1 cellular context compared by ENCODE assay signal in the genomic region with DNA sequence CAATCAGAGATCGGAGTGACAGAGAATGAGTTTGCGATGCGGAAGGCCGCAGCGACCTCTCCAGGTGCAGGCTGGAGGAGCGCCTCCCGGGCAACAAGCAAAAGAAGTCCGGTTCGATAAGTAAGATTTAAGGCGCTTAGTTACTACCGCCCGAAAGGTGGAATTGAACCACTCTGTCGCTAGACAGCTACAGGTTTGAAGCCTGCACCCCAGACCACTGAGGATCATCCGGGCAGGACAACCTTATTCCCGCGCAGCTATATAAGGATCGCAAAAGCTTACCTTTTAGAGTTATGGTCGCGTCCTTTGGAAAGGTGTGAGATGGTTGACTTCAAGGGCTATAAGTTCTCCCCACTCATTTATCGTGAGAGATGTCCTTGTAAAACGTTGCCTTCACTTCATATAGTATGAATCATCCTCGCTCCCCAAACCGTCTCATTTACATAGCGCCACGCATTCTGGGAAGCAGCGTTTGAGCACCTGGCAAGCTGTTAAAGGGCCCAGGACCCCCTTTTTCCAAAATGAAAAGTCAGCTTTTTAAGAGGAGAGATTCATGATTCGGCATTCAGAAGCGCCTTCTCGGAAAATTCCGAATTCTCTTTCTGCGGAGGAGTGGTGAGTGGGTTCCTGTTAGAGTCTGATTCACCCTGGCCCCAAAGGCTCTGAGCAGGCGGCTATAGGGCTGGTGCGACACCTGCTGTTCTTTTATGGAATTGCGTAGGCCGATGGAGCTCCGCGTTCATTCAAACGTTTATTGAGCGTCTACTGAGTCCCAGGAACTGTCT.
TF ChIP-seq lines count a peak whose summit lies in the region.

No MANE protein-coding gene starts in this region.

TF ChIP-seq in HepG2, 621 proteins besides CTCF, POLR2A, EP300 and RAD21 (continued from another document and continues in another):
- TF ChIP-seq, protein P1, sequence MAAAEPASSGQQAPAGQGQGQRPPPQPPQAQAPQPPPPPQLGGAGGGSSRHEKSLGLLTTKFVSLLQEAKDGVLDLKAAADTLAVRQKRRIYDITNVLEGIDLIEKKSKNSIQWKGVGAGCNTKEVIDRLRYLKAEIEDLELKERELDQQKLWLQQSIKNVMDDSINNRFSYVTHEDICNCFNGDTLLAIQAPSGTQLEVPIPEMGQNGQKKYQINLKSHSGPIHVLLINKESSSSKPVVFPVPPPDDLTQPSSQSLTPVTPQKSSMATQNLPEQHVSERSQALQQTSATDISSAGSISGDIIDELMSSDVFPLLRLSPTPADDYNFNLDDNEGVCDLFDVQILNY (CRISPR knock-in tag; conservative IDR thresholded peaks at IDR 0.05): no peak
- TF ChIP-seq, protein P2, sequence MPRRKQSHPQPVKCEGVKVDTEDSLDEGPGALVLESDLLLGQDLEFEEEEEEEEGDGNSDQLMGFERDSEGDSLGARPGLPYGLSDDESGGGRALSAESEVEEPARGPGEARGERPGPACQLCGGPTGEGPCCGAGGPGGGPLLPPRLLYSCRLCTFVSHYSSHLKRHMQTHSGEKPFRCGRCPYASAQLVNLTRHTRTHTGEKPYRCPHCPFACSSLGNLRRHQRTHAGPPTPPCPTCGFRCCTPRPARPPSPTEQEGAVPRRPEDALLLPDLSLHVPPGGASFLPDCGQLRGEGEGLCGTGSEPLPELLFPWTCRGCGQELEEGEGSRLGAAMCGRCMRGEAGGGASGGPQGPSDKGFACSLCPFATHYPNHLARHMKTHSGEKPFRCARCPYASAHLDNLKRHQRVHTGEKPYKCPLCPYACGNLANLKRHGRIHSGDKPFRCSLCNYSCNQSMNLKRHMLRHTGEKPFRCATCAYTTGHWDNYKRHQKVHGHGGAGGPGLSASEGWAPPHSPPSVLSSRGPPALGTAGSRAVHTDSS (CRISPR knock-in tag; conservative IDR thresholded peaks at IDR 0.05): no peak
- no peak for TF ChIP-seq TEAD2 (CRISPR knock-in tag; IDR thresholded peaks at IDR 0.05)
- TF ChIP-seq ZMYM3 (CRISPR knock-in tag; IDR thresholded peaks at IDR 0.05): peak; percentile 94
- no peak for TF ChIP-seq ZC3H4 (CRISPR knock-in tag; IDR thresholded peaks at IDR 0.05; ENCODE audit: borderline replicate concordance)
- TF ChIP-seq RARG (CRISPR knock-in tag; IDR thresholded peaks at IDR 0.05; ENCODE audit: low read depth): no peak
- peak; percentile 72 for TF ChIP-seq ASH2L (IDR thresholded peaks at IDR 0.05; ENCODE audit: insufficient read length, low read depth, low read length)
- TF ChIP-seq HNRNPUL1 (IDR thresholded peaks at IDR 0.05; ENCODE audit: low read depth, low read length): no peak
- TF ChIP-seq ZNF547 (CRISPR knock-in tag; IDR thresholded peaks at IDR 0.05): peak; percentile 39; the same call in 1 of the 2 replicates
- peak; percentile 53; the same call in 1 of the 2 replicates for TF ChIP-seq HMG20A (CRISPR knock-in tag; IDR thresholded peaks at IDR 0.05; ENCODE audit: borderline replicate concordance)
- no peak for TF ChIP-seq FOXO1 (CRISPR knock-in tag; IDR thresholded peaks at IDR 0.05)
- no peak for TF ChIP-seq NONO (IDR thresholded peaks at IDR 0.05)
- TF ChIP-seq NONO (CRISPR knock-in tag; conservative IDR thresholded peaks at IDR 0.05): peak; percentile 78
- TF ChIP-seq, protein P3, sequence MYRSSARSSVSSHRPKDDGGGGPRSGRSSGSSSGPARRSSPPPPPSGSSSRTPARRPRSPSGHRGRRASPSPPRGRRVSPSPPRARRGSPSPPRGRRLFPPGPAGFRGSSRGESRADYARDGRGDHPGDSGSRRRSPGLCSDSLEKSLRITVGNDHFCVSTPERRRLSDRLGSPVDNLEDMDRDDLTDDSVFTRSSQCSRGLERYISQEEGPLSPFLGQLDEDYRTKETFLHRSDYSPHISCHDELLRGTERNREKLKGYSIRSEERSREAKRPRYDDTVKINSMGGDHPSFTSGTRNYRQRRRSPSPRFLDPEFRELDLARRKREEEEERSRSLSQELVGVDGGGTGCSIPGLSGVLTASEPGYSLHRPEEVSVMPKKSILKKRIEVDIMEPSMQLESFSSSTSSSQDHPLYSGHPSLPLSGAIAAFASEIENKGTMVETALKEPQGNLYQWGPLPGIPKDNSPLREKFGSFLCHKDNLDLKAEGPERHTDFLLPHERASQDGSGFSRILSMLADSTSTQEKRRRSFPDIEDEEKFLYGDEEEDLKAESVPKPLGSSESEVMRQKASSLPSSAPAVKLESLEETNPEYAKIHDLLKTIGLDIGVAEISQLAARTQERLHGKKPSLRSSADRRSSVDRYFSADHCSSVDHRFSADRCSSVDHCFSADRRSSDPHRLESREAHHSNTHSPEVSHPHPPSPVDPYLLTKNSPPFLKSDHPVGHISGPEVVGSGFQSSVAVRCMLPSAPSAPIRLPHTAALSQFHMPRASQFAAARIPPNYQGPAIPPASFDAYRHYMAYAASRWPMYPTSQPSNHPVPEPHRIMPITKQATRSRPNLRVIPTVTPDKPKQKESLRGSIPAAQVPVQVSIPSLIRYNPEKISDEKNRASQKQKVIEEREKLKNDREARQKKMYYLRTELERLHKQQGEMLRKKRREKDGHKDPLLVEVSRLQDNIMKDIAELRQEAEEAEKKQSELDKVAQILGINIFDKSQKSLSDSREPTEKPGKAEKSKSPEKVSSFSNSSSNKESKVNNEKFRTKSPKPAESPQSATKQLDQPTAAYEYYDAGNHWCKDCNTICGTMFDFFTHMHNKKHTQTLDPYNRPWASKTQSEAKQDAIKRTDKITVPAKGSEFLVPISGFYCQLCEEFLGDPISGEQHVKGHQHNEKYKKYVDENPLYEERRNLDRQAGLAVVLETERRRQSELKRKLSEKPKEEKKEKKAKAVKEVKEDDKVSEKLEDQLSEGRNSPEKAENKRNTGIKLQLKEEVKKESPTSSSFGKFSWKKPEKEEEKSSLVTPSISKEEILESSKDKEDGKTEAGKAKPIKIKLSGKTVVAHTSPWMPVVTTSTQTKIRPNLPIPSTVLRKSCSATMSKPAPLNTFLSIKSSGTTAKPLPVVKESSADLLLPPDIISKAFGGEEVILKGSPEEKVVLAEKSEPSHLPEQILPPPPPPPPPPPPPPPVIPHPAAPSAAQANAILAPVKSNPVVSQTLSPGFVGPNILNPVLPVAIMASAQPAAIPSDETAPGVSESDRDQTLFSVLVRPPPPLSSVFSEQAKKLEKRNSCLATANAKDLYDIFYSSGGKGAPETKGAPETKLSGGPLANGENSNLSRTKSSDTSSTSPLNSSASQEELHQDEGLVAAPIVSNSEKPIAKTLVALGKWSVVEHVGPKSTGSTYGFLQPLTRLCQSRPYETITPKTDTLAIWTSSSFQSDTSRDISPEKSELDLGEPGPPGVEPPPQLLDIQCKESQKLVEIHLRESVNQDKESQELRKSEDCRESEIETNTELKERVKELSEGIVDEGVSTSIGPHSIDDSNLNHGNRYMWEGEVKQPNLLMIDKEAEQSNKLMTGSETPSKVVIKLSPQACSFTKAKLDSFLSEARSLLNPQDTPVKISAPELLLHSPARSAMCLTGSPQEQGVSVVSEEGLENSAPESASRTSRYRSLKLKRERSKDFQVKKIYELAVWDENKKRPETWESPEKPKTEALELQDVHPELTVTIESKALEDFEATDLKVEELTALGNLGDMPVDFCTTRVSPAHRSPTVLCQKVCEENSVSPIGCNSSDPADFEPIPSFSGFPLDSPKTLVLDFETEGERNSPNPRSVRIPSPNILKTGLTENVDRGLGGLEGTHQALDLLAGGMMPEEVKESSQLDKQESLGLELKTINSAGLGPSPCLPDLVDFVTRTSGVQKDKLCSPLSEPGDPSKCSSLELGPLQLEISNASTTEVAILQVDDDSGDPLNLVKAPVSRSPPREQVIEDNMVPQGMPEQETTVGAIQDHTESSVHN (CRISPR knock-in tag; IDR thresholded peaks at IDR 0.05): no peak
- peak; percentile 31; the same call in 1 of the 2 replicates for TF ChIP-seq ZNF75D (CRISPR knock-in tag; IDR thresholded peaks at IDR 0.05; ENCODE audit: borderline replicate concordance)
- TF ChIP-seq, protein P4, sequence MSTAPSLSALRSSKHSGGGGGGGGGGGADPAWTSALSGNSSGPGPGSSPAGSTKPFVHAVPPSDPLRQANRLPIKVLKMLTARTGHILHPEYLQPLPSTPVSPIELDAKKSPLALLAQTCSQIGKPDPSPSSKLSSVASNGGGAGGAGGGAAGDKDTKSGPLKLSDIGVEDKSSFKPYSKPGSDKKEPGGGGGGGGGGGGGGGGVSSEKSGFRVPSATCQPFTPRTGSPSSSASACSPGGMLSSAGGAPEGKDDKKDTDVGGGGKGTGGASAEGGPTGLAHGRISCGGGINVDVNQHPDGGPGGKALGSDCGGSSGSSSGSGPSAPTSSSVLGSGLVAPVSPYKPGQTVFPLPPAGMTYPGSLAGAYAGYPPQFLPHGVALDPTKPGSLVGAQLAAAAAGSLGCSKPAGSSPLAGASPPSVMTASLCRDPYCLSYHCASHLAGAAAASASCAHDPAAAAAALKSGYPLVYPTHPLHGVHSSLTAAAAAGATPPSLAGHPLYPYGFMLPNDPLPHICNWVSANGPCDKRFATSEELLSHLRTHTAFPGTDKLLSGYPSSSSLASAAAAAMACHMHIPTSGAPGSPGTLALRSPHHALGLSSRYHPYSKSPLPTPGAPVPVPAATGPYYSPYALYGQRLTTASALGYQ (CRISPR knock-in tag; IDR thresholded peaks at IDR 0.05): peak; percentile 58; the same call in 1 of the 2 replicates
- peak; percentile 95 for TF ChIP-seq ZNF143 (CRISPR knock-in tag; IDR thresholded peaks at IDR 0.05)
- peak; percentile 38 for TF ChIP-seq GABPB1 (CRISPR knock-in tag; IDR thresholded peaks at IDR 0.05)
- TF ChIP-seq, protein P5, sequence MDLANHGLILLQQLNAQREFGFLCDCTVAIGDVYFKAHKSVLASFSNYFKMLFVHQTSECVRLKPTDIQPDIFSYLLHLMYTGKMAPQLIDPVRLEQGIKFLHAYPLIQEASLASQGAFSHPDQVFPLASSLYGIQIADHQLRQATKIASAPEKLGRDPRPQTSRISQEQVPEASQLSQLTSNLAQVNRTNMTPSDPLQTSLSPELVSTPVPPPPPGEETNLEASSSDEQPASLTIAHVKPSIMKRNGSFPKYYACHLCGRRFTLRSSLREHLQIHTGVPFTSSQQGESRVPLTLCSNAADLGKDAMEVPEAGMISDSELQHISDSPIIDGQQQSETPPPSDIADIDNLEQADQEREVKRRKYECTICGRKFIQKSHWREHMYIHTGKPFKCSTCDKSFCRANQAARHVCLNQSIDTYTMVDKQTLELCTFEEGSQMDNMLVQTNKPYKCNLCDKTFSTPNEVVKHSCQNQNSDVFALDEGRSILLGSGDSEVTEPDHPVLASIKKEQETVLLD (CRISPR knock-in tag; IDR thresholded peaks at IDR 0.05; ENCODE audit: low read depth): no peak
- peak; percentile 74 for TF ChIP-seq KDM3A (CRISPR knock-in tag; IDR thresholded peaks at IDR 0.05; ENCODE audit: low read depth)
- no peak for TF ChIP-seq PCBP1 (IDR thresholded peaks at IDR 0.05; ENCODE audit: borderline replicate concordance, low read depth, low read length)
- TF ChIP-seq MXD4 (CRISPR knock-in tag; IDR thresholded peaks at IDR 0.05): no peak; the same call in 1 of the 2 replicates
- no peak for TF ChIP-seq IKZF4 (CRISPR knock-in tag; IDR thresholded peaks at IDR 0.05; ENCODE audit: borderline replicate concordance, low read depth, not compliant biosample characterization)
- TF ChIP-seq, protein P6, sequence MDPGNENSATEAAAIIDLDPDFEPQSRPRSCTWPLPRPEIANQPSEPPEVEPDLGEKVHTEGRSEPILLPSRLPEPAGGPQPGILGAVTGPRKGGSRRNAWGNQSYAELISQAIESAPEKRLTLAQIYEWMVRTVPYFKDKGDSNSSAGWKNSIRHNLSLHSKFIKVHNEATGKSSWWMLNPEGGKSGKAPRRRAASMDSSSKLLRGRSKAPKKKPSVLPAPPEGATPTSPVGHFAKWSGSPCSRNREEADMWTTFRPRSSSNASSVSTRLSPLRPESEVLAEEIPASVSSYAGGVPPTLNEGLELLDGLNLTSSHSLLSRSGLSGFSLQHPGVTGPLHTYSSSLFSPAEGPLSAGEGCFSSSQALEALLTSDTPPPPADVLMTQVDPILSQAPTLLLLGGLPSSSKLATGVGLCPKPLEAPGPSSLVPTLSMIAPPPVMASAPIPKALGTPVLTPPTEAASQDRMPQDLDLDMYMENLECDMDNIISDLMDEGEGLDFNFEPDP (CRISPR knock-in tag; conservative IDR thresholded peaks at IDR 0.05): no peak
- no peak for TF ChIP-seq NRL (CRISPR knock-in tag; IDR thresholded peaks at IDR 0.05; ENCODE audit: borderline replicate concordance)
- TF ChIP-seq SALL1 (CRISPR knock-in tag; IDR thresholded peaks at IDR 0.05): peak; percentile 58
- TF ChIP-seq, protein P7, sequence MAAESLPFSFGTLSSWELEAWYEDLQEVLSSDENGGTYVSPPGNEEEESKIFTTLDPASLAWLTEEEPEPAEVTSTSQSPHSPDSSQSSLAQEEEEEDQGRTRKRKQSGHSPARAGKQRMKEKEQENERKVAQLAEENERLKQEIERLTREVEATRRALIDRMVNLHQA (CRISPR knock-in tag; IDR thresholded peaks at IDR 0.05): no peak
- TF ChIP-seq SKI (IDR thresholded peaks at IDR 0.05; ENCODE audit: partially characterized antibody): peak; percentile 66
- TF ChIP-seq, protein P8, sequence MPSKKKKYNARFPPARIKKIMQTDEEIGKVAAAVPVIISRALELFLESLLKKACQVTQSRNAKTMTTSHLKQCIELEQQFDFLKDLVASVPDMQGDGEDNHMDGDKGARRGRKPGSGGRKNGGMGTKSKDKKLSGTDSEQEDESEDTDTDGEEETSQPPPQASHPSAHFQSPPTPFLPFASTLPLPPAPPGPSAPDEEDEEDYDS (CRISPR knock-in tag; IDR thresholded peaks at IDR 0.05): peak; percentile 74
- TF ChIP-seq, protein P9, sequence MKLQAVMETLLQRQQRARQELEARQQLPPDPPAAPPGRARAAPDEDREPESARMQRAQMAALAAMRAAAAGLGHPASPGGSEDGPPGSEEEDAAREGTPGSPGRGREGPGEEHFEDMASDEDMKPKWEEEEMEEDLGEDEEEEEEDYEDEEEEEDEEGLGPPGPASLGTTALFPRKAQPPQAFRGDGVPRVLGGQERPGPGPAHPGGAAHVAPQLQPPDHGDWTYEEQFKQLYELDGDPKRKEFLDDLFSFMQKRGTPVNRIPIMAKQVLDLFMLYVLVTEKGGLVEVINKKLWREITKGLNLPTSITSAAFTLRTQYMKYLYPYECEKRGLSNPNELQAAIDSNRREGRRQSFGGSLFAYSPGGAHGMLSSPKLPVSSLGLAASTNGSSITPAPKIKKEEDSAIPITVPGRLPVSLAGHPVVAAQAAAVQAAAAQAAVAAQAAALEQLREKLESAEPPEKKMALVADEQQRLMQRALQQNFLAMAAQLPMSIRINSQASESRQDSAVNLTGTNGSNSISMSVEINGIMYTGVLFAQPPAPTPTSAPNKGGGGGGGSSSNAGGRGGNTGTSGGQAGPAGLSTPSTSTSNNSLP (IDR thresholded peaks at IDR 0.05; ENCODE audit: low read depth, low read length): peak; percentile 74
- TF ChIP-seq, protein P10, sequence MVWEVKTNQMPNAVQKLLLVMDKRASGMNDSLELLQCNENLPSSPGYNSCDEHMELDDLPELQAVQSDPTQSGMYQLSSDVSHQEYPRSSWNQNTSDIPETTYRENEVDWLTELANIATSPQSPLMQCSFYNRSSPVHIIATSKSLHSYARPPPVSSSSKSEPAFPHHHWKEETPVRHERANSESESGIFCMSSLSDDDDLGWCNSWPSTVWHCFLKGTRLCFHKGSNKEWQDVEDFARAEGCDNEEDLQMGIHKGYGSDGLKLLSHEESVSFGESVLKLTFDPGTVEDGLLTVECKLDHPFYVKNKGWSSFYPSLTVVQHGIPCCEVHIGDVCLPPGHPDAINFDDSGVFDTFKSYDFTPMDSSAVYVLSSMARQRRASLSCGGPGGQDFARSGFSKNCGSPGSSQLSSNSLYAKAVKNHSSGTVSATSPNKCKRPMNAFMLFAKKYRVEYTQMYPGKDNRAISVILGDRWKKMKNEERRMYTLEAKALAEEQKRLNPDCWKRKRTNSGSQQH (CRISPR knock-in tag; IDR thresholded peaks at IDR 0.05; ENCODE audit: low read depth): no peak
- TF ChIP-seq TSC22D2 (CRISPR knock-in tag; IDR thresholded peaks at IDR 0.05; ENCODE audit: borderline replicate concordance): peak; percentile 82; the same call in 1 of the 2 replicates
- TF ChIP-seq NR2F6 (IDR thresholded peaks at IDR 0.05): no peak
- TF ChIP-seq NR2F6 (CRISPR knock-in tag; IDR thresholded peaks at IDR 0.05): peak; percentile 30; the same call in 1 of the 2 replicates
- peak; percentile 86 for TF ChIP-seq ZSCAN31 (CRISPR knock-in tag; IDR thresholded peaks at IDR 0.05; ENCODE audit: low read depth)
- no peak; the same call in none of the 2 replicates for TF ChIP-seq FOXK1 (CRISPR knock-in tag; IDR thresholded peaks at IDR 0.05; ENCODE audit: borderline replicate concordance, low read depth)
- TF ChIP-seq MED1 (CRISPR knock-in tag; IDR thresholded peaks at IDR 0.05): peak; percentile 69
